8 cellular contexts compared by ENCODE assay signal in genomic region chr6:30626484-30627366, GRCh38. TPM values are rescaled to one million over a fixed set of nuclear protein-coding genes. Genes with fewer than 3 reads are reported as not detected.
DNase-seq lines count a peak whose midpoint lies in the region; ATAC-seq and TF ChIP-seq lines count a peak whose summit lies in the region.

Gene ATAT1 (plus strand): TSS chr6:30626874.

- H3K4me1 ChIP-seq in heart right ventricle = peaks cover 3 to 20% (median 10%) of the 10 kb centered on the region in 9 donors
- peaks cover 8 to 19% (median 17%) of the 10 kb centered on the region in 4 donors for H3K4me1 ChIP-seq in upper lobe of left lung

- WGBS in adipose tissue, 3 donors = 3% methylated on average over 29 to 36 of the region's 36 CpGs
- WGBS in heart right ventricle, 2 donors = 2 to 3% methylated on average over 36 of the region's 36 CpGs
- WGBS in upper lobe of left lung, 2 donors = 2% methylated on average over 15 to 35 of the region's 36 CpGs

- TF ChIP-seq POLR2A in upper lobe of left lung (IDR thresholded peaks at IDR 0.05) = peak in 2 of 4 donors; percentile 30 to 60

- ATAC-seq in heart right ventricle = peak; percentile 94 to 99 (median 97)
- peak; percentile 94 to 98 for ATAC-seq in upper lobe of left lung (ENCODE audit: low FRiP score in 2 of 2)

- DNase-seq in EL (peak; percentile 81), HCEC 1CT (peak; percentile 76), NCI-H1048 (lab: John Stamatoyannopoulos, UW) (peak; percentile 57), T follicular helper cell (ENCODE audit: low read depth) (peak; percentile 87), heart right ventricle (peak; percentile 89 to 91), posterior vena cava (ENCODE audit: low spot score) (peak; percentile 97), upper lobe of left lung (peak; percentile 93 to 98)

- H3K9me3 ChIP-seq in heart right ventricle = no peaks in the 10 kb centered on the region
- H3K9me3 ChIP-seq in upper lobe of left lung = no peaks in the 10 kb centered on the region

- H3K27ac ChIP-seq in adipose tissue (ENCODE audit: low read depth, low read length) (peak within 1 kb of the TSS; percentile 91), heart right ventricle (peak within 1 kb of the TSS; percentile 74 to 94 (median 84)), upper lobe of left lung (peak within 1 kb of the TSS; percentile 88 to 91 (median 88))

- H3K4me3 ChIP-seq in heart right ventricle = peak within 1 kb of the TSS; percentile 38 to 86 (median 60)
- peak within 1 kb of the TSS; percentile 41 to 65 (median 57) for H3K4me3 ChIP-seq in upper lobe of left lung

- intact Hi-C loops in heart right ventricle (cut with DNase I) = loop anchor here in 3 of 10 donors (5.0 kb wide), 2 partner anchors 46 to 96 kb away; partner anchors contain the start of genes DHX16 (in 2 of the 3) and TUBB (in 1 of the 3)
- intact Hi-C loops in posterior vena cava (cut with DNase I) = loop anchor here in 1 of 2 donors (10.0 kb wide), 1 partner anchor 98 kb away; the partner anchor contains the start of gene TUBB

- no peaks in the 10 kb centered on the region for H3K27me3 ChIP-seq in heart right ventricle
- H3K27me3 ChIP-seq in upper lobe of left lung = no peaks in the 10 kb centered on the region

- peak in 2 of 4 donors; percentile 13 to 66 for TF ChIP-seq EP300 in upper lobe of left lung (IDR thresholded peaks at IDR 0.05)

- TF ChIP-seq CTCF in heart right ventricle (IDR thresholded peaks at IDR 0.05) (peak in 7 of 9 donors; percentile 16 to 63 (median 48)), upper lobe of left lung (IDR thresholded peaks at IDR 0.05) (peak; percentile 25 to 73 (median 54))

- H3K36me3 ChIP-seq in heart right ventricle = peaks cover 0 to 86% (median 38%) of the 10 kb centered on the region in 9 donors
- peaks cover 21 to 61% (median 39%) of the 10 kb centered on the region in 4 donors for H3K36me3 ChIP-seq in upper lobe of left lung

RNA-seq across cellular contexts. Expression of gene ATAT1, which starts in this region (rescaled TPM):
- 1 to 10 TPM; 2.5 to 5.1 (median 4.9) TPM for polyA plus RNA-seq in adipose tissue
- total RNA-seq in heart right ventricle = 1 to 10 TPM; 1.8 to 4.6 (median 2.8) TPM
- polyA plus RNA-seq in heart right ventricle = 1 to 10 TPM; 3.2 to 4.5 TPM
- 1 to 10 TPM; 5.2 to 7.2 TPM for total RNA-seq in posterior vena cava
- total RNA-seq in upper lobe of left lung = 10 to 100 TPM in 1 of 6 donors, 1 to 10 TPM in 5; 3.1 to 36.7 (median 6.2) TPM

Comparison
In these comparisons a context has a peak if more than half of its experiments do, and no peak if none do; other contexts are left out.
1. Peak in every context shown above with its lines: DNase-seq, ATAC-seq, H3K4me3 ChIP-seq and H3K27ac ChIP-seq.